Comparison of ENCODE assay signal across 8 cellular contexts in the genomic region with DNA sequence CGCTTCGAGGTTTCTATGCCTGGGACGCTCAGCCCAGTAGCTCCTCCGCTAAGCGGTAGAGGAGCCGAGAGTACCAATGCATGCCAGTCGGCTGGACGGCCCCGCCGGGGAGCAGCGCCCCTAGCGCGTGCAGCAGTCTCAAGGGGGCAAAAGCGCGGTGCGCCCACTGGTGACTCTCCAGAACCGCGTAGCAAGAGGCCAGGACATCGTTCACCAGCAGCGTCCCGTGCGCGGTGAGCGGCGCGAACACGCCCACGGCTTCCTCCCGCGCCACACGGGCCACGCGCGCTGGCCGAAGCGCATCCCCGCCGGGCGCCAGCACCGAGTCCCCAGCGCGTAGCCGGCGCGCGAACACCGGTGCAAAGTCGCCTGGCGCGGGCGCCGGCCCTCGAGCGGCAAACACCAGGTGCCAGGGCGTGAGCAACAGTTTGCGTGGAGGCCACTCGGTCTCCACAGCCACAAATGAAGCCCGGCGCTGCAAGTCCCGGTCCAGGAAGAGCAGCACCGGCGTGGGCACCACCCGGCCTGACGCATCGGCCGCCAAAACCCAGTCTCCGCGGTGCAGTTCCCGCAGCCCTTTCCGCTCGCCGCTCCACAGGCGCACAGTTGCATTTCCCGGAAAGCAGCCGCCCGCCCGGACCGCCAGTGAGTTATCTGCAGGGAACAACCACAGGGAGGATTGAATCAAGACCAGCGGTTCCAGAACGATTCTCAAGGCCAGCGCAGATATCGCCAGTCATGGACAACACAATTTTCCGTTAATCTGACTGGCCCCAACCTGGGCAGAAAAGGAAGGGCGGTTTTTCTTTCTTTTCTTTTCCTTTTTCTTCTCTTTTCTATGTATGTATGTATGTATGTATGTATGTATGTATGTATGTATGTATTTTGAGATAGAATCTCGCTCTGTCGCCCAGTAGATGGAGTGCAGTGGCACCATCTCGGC. TPM values are rescaled to one million over a fixed set of nuclear protein-coding genes. Genes with fewer than 3 reads are reported as not detected.
DNase-seq lines count a peak whose midpoint lies in the region; ATAC-seq and TF ChIP-seq lines count a peak whose summit lies in the region.

No MANE protein-coding gene starts in this region.

- H3K18ac ChIP-seq in IMR-90 (ENCODE audit: low read depth, low read length) (no peak overlapping the region), trophoblast cell (ENCODE audit: low read length) (no peak overlapping the region)

- H4K91ac ChIP-seq in IMR-90 (ENCODE audit: insufficient read depth, low read depth, low read length) (no peak overlapping the region), trophoblast cell (ENCODE audit: low read depth, low read length) (no peak overlapping the region)

- peak overlapping the region; percentile 87 for H3K4me2 ChIP-seq in IMR-90 (ENCODE audit: low read depth, low read length)
- H3K4me2 ChIP-seq in trophoblast cell (ENCODE audit: low read length), result peak overlapping the region; percentile 47

- no peak for TF ChIP-seq RAD21 in IMR-90 (IDR thresholded peaks at IDR 0.05; ENCODE audit: low read length)

- H3K4me3 ChIP-seq in IMR-90 (ENCODE audit: insufficient read depth, low read depth, low read length), result peak overlapping the region; percentile 30
- H3K4me3 ChIP-seq in trophoblast cell (ENCODE audit: low read depth, low read length), result peak overlapping the region; percentile 39

- peaks cover 11% of the 10 kb centered on the region for H3K4me1 ChIP-seq in IMR-90 (ENCODE audit: control insufficient read depth, insufficient read depth, low read length)
- H3K4me1 ChIP-seq in trophoblast cell (ENCODE audit: control insufficient read depth in 1 of 2, insufficient read depth in 2 of 2, low read length in 2 of 2), result peaks cover 12 to 29% of the 10 kb centered on the region in 2 experiments

- no peak overlapping the region for H2AK5ac ChIP-seq in IMR-90 (ENCODE audit: low read depth, low read length)
- H2AK5ac ChIP-seq in trophoblast cell (ENCODE audit: low read length), result no peak overlapping the region

- DNase-seq in CD1c-positive myeloid dendritic cell (ENCODE audit: extremely low spot score) (peak; percentile 50), IMR-90 (peak; percentile 33), glomerular visceral epithelial cell (ENCODE audit: extremely low spot score) (peak; percentile 27), trophoblast cell (peak; percentile 26 to 57), midbrain (lab: John Stamatoyannopoulos, UW) (no peak), GOT3 (lab: John Stamatoyannopoulos, UW) (no peak)
- DNase-seq in activated CD8-positive, alpha-beta memory T cell treated with anti-CD3 and anti-CD28 coated beads, Interleukin-2, amount 50 U/mL, for 48 hours, result peak; percentile 74

- no peak overlapping the region for H3K23ac ChIP-seq in IMR-90 (ENCODE audit: low read depth, low read length)
- peak overlapping the region; percentile 47 for H3K23ac ChIP-seq in trophoblast cell (ENCODE audit: low read length)

- H3K79me1 ChIP-seq in IMR-90 (ENCODE audit: low read depth in 1 of 2, low read length in 2 of 2) (0 out of 4 replicates have a peak, but pooled peaks cover 0 to 3% of the 10 kb centered on the region in 2 experiments), trophoblast cell (ENCODE audit: low read length) (no peaks in the 10 kb centered on the region)

- BruUV-seq in IMR-90 (replicated peaks; lab: Mats Ljungman, UMichigan), result no TSS peak

- H3K27me3 ChIP-seq in IMR-90 (ENCODE audit: control insufficient read depth, insufficient read depth, low read length), result peaks cover 30% of the 10 kb centered on the region; the same call in 1 of the 2 replicates
- peaks cover 65% of the 10 kb centered on the region for H3K27me3 ChIP-seq in trophoblast cell (ENCODE audit: insufficient read depth, low read length)

- H3K4ac ChIP-seq in IMR-90 (ENCODE audit: low read depth, low read length) (no peak overlapping the region), trophoblast cell (ENCODE audit: low read depth, low read length) (no peak overlapping the region)

- H3K36me3 ChIP-seq in IMR-90 (ENCODE audit: control insufficient read depth, insufficient read depth, low read length) (no peaks in the 10 kb centered on the region), trophoblast cell (ENCODE audit: control insufficient read depth in 1 of 2, insufficient read depth in 2 of 2, low read length in 2 of 2) (no peaks in the 10 kb centered on the region)

- ATAC-seq in IMR-90 (ENCODE audit: low read depth) (peak; percentile 6; the same call in 1 of the 2 replicates), GM21528 (IDR thresholded peaks at IDR 0.05; ENCODE audit: low FRiP score, unreplicated experiment) (no peak)

- no peak overlapping the region for H2BK12ac ChIP-seq in trophoblast cell (ENCODE audit: low read length)

- no peak overlapping the region for H2BK20ac ChIP-seq in IMR-90 (ENCODE audit: low read depth, low read length)

- H2BK5ac ChIP-seq in IMR-90 (ENCODE audit: low read depth, low read length, poor library complexity, severe bottlenecking), result no peak overlapping the region
- H2BK5ac ChIP-seq in trophoblast cell (ENCODE audit: low read depth, low read length, poor library complexity), result no peak overlapping the region

- dilution Hi-C loops in IMR-90 (cut with HindIII; ENCODE audit: low sequenced_read_pairs, unreplicated experiment), result no loop called here

- no peak overlapping the region for H3K56ac ChIP-seq in IMR-90 (ENCODE audit: extremely low read depth, insufficient read depth, low read length)

- TF ChIP-seq CTCF in IMR-90 (conservative IDR thresholded peaks at IDR 0.05; ENCODE audit: low read depth, low read length), result peak; percentile 24; the same call in 1 of the 2 replicates

- no peak for TF ChIP-seq POLR2A in IMR-90 (IDR thresholded peaks at IDR 0.05; ENCODE audit: low read depth, low read length)

- H3K9ac ChIP-seq in IMR-90 (ENCODE audit: low read depth, low read length) (no peak overlapping the region), trophoblast cell (ENCODE audit: low read length) (no peak overlapping the region)

- H3K9me1 ChIP-seq in IMR-90 (ENCODE audit: insufficient read depth, low read length), result peaks cover 2% of the 10 kb centered on the region; the same call in 1 of the 2 replicates

- H2BK15ac ChIP-seq in IMR-90 (ENCODE audit: low read depth, low read length), result no peak overlapping the region

- H3K79me2 ChIP-seq in trophoblast cell (ENCODE audit: control insufficient read depth, insufficient read depth, low read length, poor library complexity), result no peaks in the 10 kb centered on the region

- WGBS in IMR-90 (ENCODE audit: extremely low coverage in 2 of 2, insufficient read length in 1 of 2), 2 experiments, result 0% methylated on average over 43 of the region's 87 CpGs; no CpG with 5 or more reads in 1 of the 2 experiments
- WGBS in trophoblast cell (ENCODE audit: extremely low coverage, insufficient coverage, insufficient read length), result no CpG with 5 or more reads among the region's 87 CpGs

- no peak overlapping the region for H3K14ac ChIP-seq in IMR-90 (replicated peaks; ENCODE audit: low read depth, low read length)
- H3K14ac ChIP-seq in trophoblast cell (ENCODE audit: low read length), result no peak overlapping the region

- H4K8ac ChIP-seq in IMR-90 (ENCODE audit: low read depth in 2 of 2, low read length in 2 of 2), result no peak overlapping the region
- H4K8ac ChIP-seq in trophoblast cell (ENCODE audit: low read depth, low read length), result no peak overlapping the region

- no peak overlapping the region for H2BK120ac ChIP-seq in IMR-90 (ENCODE audit: low read depth, low read length)
- H2BK120ac ChIP-seq in trophoblast cell (ENCODE audit: insufficient read depth, low read length, poor library complexity), result no peak overlapping the region

- POLR2A ChIA-PET in IMR-90 (lab: Charles Lee; ENCODE audit: unreplicated experiment), result no interaction called here

- no peaks in the 10 kb centered on the region; the same call in 1 of the 2 replicates for H4K20me1 ChIP-seq in IMR-90 (ENCODE audit: insufficient read depth, low read length)

- in situ Hi-C loops in IMR-90 (cut with MboI; ENCODE audit: low sequenced_read_pairs), result no loop called here

- H2AK9ac ChIP-seq in IMR-90 (replicated peaks; ENCODE audit: low read depth, low read length, poor library complexity), result peak overlapping the region; percentile 38

- no peak overlapping the region for H4K12ac ChIP-seq in trophoblast cell (ENCODE audit: low read depth, low read length)

- H4K5ac ChIP-seq in IMR-90 (ENCODE audit: low read depth, low read length), result no peak overlapping the region

- H3K27ac ChIP-seq in IMR-90 (ENCODE audit: insufficient read depth, low read length) (no peak overlapping the region), trophoblast cell (ENCODE audit: low read depth, low read length) (no peak overlapping the region)

- CTCF ChIA-PET in IMR-90 (lab: Yijun Ruan, JAX), result interaction anchor here (0.6 to 3.7 kb wide), 3 partner anchors 18 to 152 kb away, joined by 3 to 16 read pairs (median 3); partner anchors contain the start of gene RHEBL1

- no peaks in the 10 kb centered on the region for H3K9me3 ChIP-seq in IMR-90 (ENCODE audit: control insufficient read depth, insufficient read depth, low read length)
- H3K9me3 ChIP-seq in trophoblast cell (ENCODE audit: insufficient read depth, low read depth, low read length), result peaks cover 6% of the 10 kb centered on the region

- intact Hi-C loops in IMR-90 (cut with micrococcal nuclease), result loop anchor here (2.0 to 10.0 kb wide), 2 partner anchors 25 to 95 kb away; partner anchors contain the start of gene TUBA1A

- H2AFZ ChIP-seq in IMR-90 (replicated peaks; ENCODE audit: low read length, poor library complexity), result peak overlapping the region; percentile 77
- no peak overlapping the region for H2AFZ ChIP-seq in trophoblast cell (ENCODE audit: insufficient read depth, low read length, poor library complexity)

RNA-seq across cellular contexts. Expression of gene DHH, which starts 4.5 kb away (rescaled TPM):
- under 0.01 TPM in 2 replicates for total RNA-seq in IMR-90 (2012; rRNA removed)
- polyA plus RNA-seq in IMR-90 (2012; rRNA removed), result 0.01 and 0.07 TPM in 2 replicates
- 0.01 and 0.05 TPM in 2 replicates for polyA plus RNA-seq in IMR-90 (2012; cell fraction: cytosol; rRNA removed)
- 0.08 and 0.25 TPM in 2 replicates for polyA plus RNA-seq in IMR-90 (2012; cell fraction: nucleus; rRNA removed; ENCODE audit: low replicate concordance)
- polyA plus RNA-seq in trophoblast cell (2013), result 0.11 and 0.12 TPM in 2 replicates

RNA-seq across cellular contexts. Expression of gene RHEBL1, which starts 20.3 kb away (rescaled TPM):
- total RNA-seq in IMR-90 (2012; rRNA removed), result 0.56 and 0.72 TPM in 2 replicates
- 0.39 and 0.62 TPM in 2 replicates for polyA plus RNA-seq in IMR-90 (2012; rRNA removed)
- 0.49 TPM in 1 of 2 replicates, not detected in the other for polyA plus RNA-seq in IMR-90 (2012; cell fraction: cytosol; rRNA removed)
- 0.39 and 0.55 TPM in 2 replicates for polyA plus RNA-seq in IMR-90 (2012; cell fraction: nucleus; rRNA removed; ENCODE audit: low replicate concordance)
- 0.89 and 1.0 TPM in 2 replicates for polyA plus RNA-seq in trophoblast cell (2013)

RNA-seq across cellular contexts. Expression of gene LMBR1L, which starts 20.5 kb away (rescaled TPM):
- total RNA-seq in IMR-90 (2012; rRNA removed), result 18.1 and 33.0 TPM in 2 replicates
- 44.6 and 46.3 TPM in 2 replicates for polyA plus RNA-seq in IMR-90 (2012; rRNA removed)
- polyA plus RNA-seq in IMR-90 (2012; cell fraction: cytosol; rRNA removed), result 14.6 and 27.3 TPM in 2 replicates
- polyA plus RNA-seq in IMR-90 (2012; cell fraction: nucleus; rRNA removed; ENCODE audit: low replicate concordance), result 151 and 243 TPM in 2 replicates
- 29.4 and 33.5 TPM in 2 replicates for polyA plus RNA-seq in trophoblast cell (2013)

RNA-seq across cellular contexts. Expression of gene KMT2D, which starts 29.5 kb away (rescaled TPM):
- total RNA-seq in IMR-90 (2012; rRNA removed), result 6.6 and 10.0 TPM in 2 replicates
- polyA plus RNA-seq in IMR-90 (2012; rRNA removed), result 24.8 and 25.2 TPM in 2 replicates
- polyA plus RNA-seq in IMR-90 (2012; cell fraction: cytosol; rRNA removed), result 11.3 and 13.1 TPM in 2 replicates
- polyA plus RNA-seq in IMR-90 (2012; cell fraction: nucleus; rRNA removed; ENCODE audit: low replicate concordance), result 81.4 and 106 TPM in 2 replicates
- polyA plus RNA-seq in trophoblast cell (2013), result 21.1 and 21.8 TPM in 2 replicates

RNA-seq across cellular contexts. Expression of gene TUBA1B, which starts 41.1 kb away (rescaled TPM):
- 4,476 and 5,195 TPM in 2 replicates for total RNA-seq in IMR-90 (2012; rRNA removed)
- 4,221 and 4,665 TPM in 2 replicates for polyA plus RNA-seq in IMR-90 (2012; rRNA removed)
- 3,130 and 3,490 TPM in 2 replicates for polyA plus RNA-seq in IMR-90 (2012; cell fraction: cytosol; rRNA removed)
- 1,066 and 1,464 TPM in 2 replicates for polyA plus RNA-seq in IMR-90 (2012; cell fraction: nucleus; rRNA removed; ENCODE audit: low replicate concordance)
- 1,793 and 1,895 TPM in 2 replicates for polyA plus RNA-seq in trophoblast cell (2013)

Comparison
In these comparisons a context has a peak if more than half of its experiments do, and no peak if none do; other contexts are left out.
1. DNase-seq: peak in CD1c-positive myeloid dendritic cell (single experiment), IMR-90 (single experiment), activated CD8-positive, alpha-beta memory T cell treated with anti-CD3 and anti-CD28 coated beads, Interleukin-2, amount 50 U/mL, for 48 hours (single experiment), glomerular visceral epithelial cell (single experiment) and trophoblast cell (2 of 2); none in midbrain (single experiment) and GOT3 (single experiment).